1 cellular context compared by ENCODE assay signal in the genomic region with DNA sequence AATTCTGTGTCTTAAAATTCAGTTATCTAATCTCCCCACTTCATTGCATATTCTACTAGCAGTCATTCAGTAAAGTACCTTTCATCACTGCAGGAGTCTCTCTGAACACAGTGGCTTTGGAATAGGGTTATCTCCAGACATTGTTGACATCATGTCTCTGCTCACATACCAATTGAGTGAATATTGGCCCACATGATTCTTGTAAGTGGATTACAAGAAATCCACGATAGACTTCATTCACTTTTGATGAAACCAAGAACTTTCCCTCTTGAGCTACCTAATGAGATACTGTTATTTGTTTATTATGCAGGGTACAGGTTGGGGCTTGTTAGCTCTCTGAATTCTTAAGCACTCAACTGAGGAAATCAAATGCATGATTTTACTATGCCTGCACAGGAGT.
TF ChIP-seq lines count a peak whose summit lies in the region.

No MANE protein-coding gene starts in this region.

TF ChIP-seq in HEK293, 187 proteins besides CTCF, POLR2A, EP300 and RAD21 (continued from another document and continues in another):
- TF ChIP-seq, protein P1, sequence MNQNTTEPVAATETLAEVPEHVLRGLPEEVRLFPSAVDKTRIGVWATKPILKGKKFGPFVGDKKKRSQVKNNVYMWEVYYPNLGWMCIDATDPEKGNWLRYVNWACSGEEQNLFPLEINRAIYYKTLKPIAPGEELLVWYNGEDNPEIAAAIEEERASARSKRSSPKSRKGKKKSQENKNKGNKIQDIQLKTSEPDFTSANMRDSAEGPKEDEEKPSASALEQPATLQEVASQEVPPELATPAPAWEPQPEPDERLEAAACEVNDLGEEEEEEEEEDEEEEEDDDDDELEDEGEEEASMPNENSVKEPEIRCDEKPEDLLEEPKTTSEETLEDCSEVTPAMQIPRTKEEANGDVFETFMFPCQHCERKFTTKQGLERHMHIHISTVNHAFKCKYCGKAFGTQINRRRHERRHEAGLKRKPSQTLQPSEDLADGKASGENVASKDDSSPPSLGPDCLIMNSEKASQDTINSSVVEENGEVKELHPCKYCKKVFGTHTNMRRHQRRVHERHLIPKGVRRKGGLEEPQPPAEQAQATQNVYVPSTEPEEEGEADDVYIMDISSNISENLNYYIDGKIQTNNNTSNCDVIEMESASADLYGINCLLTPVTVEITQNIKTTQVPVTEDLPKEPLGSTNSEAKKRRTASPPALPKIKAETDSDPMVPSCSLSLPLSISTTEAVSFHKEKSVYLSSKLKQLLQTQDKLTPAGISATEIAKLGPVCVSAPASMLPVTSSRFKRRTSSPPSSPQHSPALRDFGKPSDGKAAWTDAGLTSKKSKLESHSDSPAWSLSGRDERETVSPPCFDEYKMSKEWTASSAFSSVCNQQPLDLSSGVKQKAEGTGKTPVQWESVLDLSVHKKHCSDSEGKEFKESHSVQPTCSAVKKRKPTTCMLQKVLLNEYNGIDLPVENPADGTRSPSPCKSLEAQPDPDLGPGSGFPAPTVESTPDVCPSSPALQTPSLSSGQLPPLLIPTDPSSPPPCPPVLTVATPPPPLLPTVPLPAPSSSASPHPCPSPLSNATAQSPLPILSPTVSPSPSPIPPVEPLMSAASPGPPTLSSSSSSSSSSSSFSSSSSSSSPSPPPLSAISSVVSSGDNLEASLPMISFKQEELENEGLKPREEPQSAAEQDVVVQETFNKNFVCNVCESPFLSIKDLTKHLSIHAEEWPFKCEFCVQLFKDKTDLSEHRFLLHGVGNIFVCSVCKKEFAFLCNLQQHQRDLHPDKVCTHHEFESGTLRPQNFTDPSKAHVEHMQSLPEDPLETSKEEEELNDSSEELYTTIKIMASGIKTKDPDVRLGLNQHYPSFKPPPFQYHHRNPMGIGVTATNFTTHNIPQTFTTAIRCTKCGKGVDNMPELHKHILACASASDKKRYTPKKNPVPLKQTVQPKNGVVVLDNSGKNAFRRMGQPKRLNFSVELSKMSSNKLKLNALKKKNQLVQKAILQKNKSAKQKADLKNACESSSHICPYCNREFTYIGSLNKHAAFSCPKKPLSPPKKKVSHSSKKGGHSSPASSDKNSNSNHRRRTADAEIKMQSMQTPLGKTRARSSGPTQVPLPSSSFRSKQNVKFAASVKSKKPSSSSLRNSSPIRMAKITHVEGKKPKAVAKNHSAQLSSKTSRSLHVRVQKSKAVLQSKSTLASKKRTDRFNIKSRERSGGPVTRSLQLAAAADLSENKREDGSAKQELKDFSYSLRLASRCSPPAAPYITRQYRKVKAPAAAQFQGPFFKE (tag by site-specific recombination; IDR thresholded peaks at IDR 0.05; ENCODE audit: borderline replicate concordance), result no peak
- TF ChIP-seq ZNF223 (tag by site-specific recombination; IDR thresholded peaks at IDR 0.05) (no peak), ZNF133 (tag by site-specific recombination; IDR thresholded peaks at IDR 0.05) (no peak), ZNF335 (tag by site-specific recombination; conservative IDR thresholded peaks at IDR 0.05) (no peak), ZNF174 (tag by site-specific recombination; IDR thresholded peaks at IDR 0.05) (no peak), EGR2 (tag by site-specific recombination; IDR thresholded peaks at IDR 0.05; ENCODE audit: low read depth) (no peak), RBAK (tag by site-specific recombination; IDR thresholded peaks at IDR 0.05) (no peak), ZNF16 (tag by site-specific recombination; IDR thresholded peaks at IDR 0.05; ENCODE audit: low read depth) (no peak), GFI1B (tag by site-specific recombination; IDR thresholded peaks at IDR 0.05) (peak; percentile 57; the same call in 1 of the 2 replicates), ZFP37 (tag by site-specific recombination; IDR thresholded peaks at IDR 0.05) (no peak), ZNF473 (tag by site-specific recombination; IDR thresholded peaks at IDR 0.05) (no peak), PRDM1 (tag by site-specific recombination; IDR thresholded peaks at IDR 0.05) (peak; percentile 62; the same call in 1 of the 2 replicates), ZNF510 (tag by site-specific recombination; IDR thresholded peaks at IDR 0.05; ENCODE audit: insufficient replicate concordance) (no peak), IKZF3 (tag by site-specific recombination; IDR thresholded peaks at IDR 0.05) (peak; percentile 90), ZNF114 (tag by site-specific recombination; IDR thresholded peaks at IDR 0.05) (no peak), ZNF394 (tag by site-specific recombination; IDR thresholded peaks at IDR 0.05; ENCODE audit: borderline replicate concordance) (peak; percentile 72), ZNF341 (tag by site-specific recombination; IDR thresholded peaks at IDR 0.05; ENCODE audit: low read depth) (no peak), ZFP41 (tag by site-specific recombination; IDR thresholded peaks at IDR 0.05; ENCODE audit: borderline replicate concordance) (no peak), FEZF1 (tag by site-specific recombination; IDR thresholded peaks at IDR 0.05) (peak; percentile 93), ZNF521 (tag by site-specific recombination; IDR thresholded peaks at IDR 0.05) (no peak), ZNF146 (tag by site-specific recombination; IDR thresholded peaks at IDR 0.05) (no peak), ZNF768 (tag by site-specific recombination; IDR thresholded peaks at IDR 0.05) (no peak), KLF1 (tag by site-specific recombination; IDR thresholded peaks at IDR 0.05) (no peak), ZNF37A (tag by site-specific recombination; IDR thresholded peaks at IDR 0.05) (no peak), ZNF530 (tag by site-specific recombination; IDR thresholded peaks at IDR 0.05; ENCODE audit: low read depth) (no peak), ZNF785 (tag by site-specific recombination; IDR thresholded peaks at IDR 0.05) (no peak), ZNF776 (tag by site-specific recombination; IDR thresholded peaks at IDR 0.05; ENCODE audit: borderline replicate concordance) (no peak), ZBTB48 (tag by site-specific recombination; IDR thresholded peaks at IDR 0.05) (no peak), ZBTB1 (tag by site-specific recombination; IDR thresholded peaks at IDR 0.05) (peak; percentile 56; the same call in 1 of the 2 replicates), ZNF350 (tag by site-specific recombination; IDR thresholded peaks at IDR 0.05) (no peak), SCRT2 (tag by site-specific recombination; IDR thresholded peaks at IDR 0.05) (peak; percentile 67), ZNF629 (tag by site-specific recombination; IDR thresholded peaks at IDR 0.05) (peak; percentile 95), ZNF600 (tag by site-specific recombination; IDR thresholded peaks at IDR 0.05) (peak; percentile 48; the same call in 1 of the 2 replicates), ZNF354C (tag by site-specific recombination; IDR thresholded peaks at IDR 0.05; ENCODE audit: borderline replicate concordance, low read depth) (no peak), ZNF626 (tag by site-specific recombination; IDR thresholded peaks at IDR 0.05) (no peak), ZNF621 (tag by site-specific recombination; IDR thresholded peaks at IDR 0.05) (no peak), KLF8 (tag by site-specific recombination; IDR thresholded peaks at IDR 0.05) (peak; percentile 67; the same call in 1 of the 2 replicates), HOXA7 (CRISPR knock-in tag; IDR thresholded peaks at IDR 0.05; ENCODE audit: borderline replicate concordance) (no peak), YY2 (tag by site-specific recombination; IDR thresholded peaks at IDR 0.05) (no peak), ZNF76 (tag by site-specific recombination; IDR thresholded peaks at IDR 0.05; ENCODE audit: borderline replicate concordance, low read depth) (no peak), ZSCAN23 (tag by site-specific recombination; IDR thresholded peaks at IDR 0.05) (0 out of 2 replicates have a peak, but pooled peaks have one; percentile 41), ZNF19 (tag by site-specific recombination; IDR thresholded peaks at IDR 0.05; ENCODE audit: low read depth) (no peak), ZNF701 (tag by site-specific recombination; IDR thresholded peaks at IDR 0.05) (no peak), ZNF239 (tag by site-specific recombination; IDR thresholded peaks at IDR 0.05) (no peak), ZBTB17 (tag by site-specific recombination; IDR thresholded peaks at IDR 0.05) (peak; percentile 85), ZNF548 (tag by site-specific recombination; IDR thresholded peaks at IDR 0.05) (no peak), OVOL3 (tag by site-specific recombination; IDR thresholded peaks at IDR 0.05) (peak; percentile 86; the same call in 1 of the 2 replicates), ZIC2 (tag by site-specific recombination; IDR thresholded peaks at IDR 0.05) (peak; percentile 43; the same call in 1 of the 2 replicates), ZBTB7A (tag by site-specific recombination; IDR thresholded peaks at IDR 0.05; ENCODE audit: low read depth) (no peak), ZBTB21 (tag by site-specific recombination; IDR thresholded peaks at IDR 0.05) (peak; percentile 78)
- TF ChIP-seq, protein P2, sequence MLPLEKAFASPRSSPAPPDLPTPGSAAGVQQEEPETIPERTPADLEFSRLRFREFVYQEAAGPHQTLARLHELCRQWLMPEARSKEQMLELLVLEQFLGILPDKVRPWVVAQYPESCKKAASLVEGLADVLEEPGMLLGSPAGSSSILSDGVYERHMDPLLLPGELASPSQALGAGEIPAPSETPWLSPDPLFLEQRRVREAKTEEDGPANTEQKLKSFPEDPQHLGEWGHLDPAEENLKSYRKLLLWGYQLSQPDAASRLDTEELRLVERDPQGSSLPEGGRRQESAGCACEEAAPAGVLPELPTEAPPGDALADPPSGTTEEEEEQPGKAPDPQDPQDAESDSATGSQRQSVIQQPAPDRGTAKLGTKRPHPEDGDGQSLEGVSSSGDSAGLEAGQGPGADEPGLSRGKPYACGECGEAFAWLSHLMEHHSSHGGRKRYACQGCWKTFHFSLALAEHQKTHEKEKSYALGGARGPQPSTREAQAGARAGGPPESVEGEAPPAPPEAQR (tag by site-specific recombination; IDR thresholded peaks at IDR 0.05), result no peak
- TF ChIP-seq, protein P3, sequence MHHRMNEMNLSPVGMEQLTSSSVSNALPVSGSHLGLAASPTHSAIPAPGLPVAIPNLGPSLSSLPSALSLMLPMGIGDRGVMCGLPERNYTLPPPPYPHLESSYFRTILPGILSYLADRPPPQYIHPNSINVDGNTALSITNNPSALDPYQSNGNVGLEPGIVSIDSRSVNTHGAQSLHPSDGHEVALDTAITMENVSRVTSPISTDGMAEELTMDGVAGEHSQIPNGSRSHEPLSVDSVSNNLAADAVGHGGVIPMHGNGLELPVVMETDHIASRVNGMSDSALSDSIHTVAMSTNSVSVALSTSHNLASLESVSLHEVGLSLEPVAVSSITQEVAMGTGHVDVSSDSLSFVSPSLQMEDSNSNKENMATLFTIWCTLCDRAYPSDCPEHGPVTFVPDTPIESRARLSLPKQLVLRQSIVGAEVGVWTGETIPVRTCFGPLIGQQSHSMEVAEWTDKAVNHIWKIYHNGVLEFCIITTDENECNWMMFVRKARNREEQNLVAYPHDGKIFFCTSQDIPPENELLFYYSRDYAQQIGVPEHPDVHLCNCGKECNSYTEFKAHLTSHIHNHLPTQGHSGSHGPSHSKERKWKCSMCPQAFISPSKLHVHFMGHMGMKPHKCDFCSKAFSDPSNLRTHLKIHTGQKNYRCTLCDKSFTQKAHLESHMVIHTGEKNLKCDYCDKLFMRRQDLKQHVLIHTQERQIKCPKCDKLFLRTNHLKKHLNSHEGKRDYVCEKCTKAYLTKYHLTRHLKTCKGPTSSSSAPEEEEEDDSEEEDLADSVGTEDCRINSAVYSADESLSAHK (tag by site-specific recombination; IDR thresholded peaks at IDR 0.05), result peak; percentile 86
- TF ChIP-seq, protein P4, sequence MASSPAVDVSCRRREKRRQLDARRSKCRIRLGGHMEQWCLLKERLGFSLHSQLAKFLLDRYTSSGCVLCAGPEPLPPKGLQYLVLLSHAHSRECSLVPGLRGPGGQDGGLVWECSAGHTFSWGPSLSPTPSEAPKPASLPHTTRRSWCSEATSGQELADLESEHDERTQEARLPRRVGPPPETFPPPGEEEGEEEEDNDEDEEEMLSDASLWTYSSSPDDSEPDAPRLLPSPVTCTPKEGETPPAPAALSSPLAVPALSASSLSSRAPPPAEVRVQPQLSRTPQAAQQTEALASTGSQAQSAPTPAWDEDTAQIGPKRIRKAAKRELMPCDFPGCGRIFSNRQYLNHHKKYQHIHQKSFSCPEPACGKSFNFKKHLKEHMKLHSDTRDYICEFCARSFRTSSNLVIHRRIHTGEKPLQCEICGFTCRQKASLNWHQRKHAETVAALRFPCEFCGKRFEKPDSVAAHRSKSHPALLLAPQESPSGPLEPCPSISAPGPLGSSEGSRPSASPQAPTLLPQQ (tag by site-specific recombination; IDR thresholded peaks at IDR 0.05), result peak; percentile 63
- TF ChIP-seq, protein P5, sequence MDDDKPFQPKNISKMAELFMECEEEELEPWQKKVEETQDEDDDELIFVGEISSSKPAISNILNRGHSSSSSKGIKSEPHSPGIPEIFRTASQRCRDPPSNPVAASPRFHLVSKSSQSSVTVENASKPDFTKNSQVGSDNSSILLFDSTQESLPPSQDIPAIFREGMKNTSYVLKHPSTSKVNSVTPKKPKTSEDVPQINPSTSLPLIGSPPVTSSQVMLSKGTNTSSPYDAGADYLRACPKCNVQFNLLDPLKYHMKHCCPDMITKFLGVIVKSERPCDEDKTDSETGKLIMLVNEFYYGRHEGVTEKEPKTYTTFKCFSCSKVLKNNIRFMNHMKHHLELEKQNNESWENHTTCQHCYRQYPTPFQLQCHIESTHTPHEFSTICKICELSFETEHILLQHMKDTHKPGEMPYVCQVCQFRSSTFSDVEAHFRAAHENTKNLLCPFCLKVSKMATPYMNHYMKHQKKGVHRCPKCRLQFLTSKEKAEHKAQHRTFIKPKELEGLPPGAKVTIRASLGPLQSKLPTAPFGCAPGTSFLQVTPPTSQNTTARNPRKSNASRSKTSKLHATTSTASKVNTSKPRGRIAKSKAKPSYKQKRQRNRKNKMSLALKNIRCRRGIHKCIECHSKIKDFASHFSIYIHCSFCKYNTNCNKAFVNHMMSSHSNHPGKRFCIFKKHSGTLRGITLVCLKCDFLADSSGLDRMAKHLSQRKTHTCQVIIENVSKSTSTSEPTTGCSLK (tag by site-specific recombination; IDR thresholded peaks at IDR 0.05), result no peak
- TF ChIP-seq, protein P6, sequence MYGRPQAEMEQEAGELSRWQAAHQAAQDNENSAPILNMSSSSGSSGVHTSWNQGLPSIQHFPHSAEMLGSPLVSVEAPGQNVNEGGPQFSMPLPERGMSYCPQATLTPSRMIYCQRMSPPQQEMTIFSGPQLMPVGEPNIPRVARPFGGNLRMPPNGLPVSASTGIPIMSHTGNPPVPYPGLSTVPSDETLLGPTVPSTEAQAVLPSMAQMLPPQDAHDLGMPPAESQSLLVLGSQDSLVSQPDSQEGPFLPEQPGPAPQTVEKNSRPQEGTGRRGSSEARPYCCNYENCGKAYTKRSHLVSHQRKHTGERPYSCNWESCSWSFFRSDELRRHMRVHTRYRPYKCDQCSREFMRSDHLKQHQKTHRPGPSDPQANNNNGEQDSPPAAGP (tag by site-specific recombination; IDR thresholded peaks at IDR 0.05), result no peak
- TF ChIP-seq, protein P7, sequence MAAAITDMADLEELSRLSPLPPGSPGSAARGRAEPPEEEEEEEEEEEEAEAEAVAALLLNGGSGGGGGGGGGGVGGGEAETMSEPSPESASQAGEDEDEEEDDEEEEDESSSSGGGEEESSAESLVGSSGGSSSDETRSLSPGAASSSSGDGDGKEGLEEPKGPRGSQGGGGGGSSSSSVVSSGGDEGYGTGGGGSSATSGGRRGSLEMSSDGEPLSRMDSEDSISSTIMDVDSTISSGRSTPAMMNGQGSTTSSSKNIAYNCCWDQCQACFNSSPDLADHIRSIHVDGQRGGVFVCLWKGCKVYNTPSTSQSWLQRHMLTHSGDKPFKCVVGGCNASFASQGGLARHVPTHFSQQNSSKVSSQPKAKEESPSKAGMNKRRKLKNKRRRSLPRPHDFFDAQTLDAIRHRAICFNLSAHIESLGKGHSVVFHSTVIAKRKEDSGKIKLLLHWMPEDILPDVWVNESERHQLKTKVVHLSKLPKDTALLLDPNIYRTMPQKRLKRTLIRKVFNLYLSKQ (tag by site-specific recombination; IDR thresholded peaks at IDR 0.05; ENCODE audit: borderline replicate concordance), result no peak
